In the genomic region with DNA sequence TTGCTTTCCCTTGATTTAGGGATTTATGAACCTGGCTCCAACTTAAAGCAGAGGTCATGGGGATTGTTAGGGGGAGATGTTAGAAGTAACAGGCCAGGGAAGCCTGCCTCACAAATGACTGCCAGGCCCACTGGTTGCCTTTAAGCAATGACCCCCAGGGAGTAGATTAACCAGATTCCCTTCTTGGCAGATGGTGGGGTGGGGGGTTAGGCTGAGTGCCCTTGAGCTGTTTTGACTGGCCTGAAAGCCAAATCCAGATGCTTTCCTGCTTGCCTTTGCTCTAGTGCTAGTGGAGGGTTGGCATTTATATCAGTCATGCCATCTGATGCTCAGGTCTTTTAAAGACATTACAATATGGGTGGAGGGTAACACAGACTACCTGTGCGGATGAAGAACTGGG, we compare ENCODE assay signal across 23 cellular contexts.
"Had no signal": no experiment of that assay in that cellular context is flagged by ENCODE, and none has a peak within 500 bp of the region (broad histone marks: within the 10 kb centered on the region; RNA-seq: fewer than 3 reads in every experiment).

No MANE protein-coding gene starts in this region.

- H3K27me3 ChIP-seq: ascending aorta, brain microvascular endothelial cell, hepatocyte, tibial nerve had no signal

- H3K4me1 ChIP-seq: ascending aorta, lower lobe of right lung, right lobe of liver, tibial nerve had no signal

- H3K27ac Mint-ChIP-seq: activated naive CD4-positive, alpha-beta T cell treated with anti-CD3 and anti-CD28 coated beads, Interleukin-2, amount 50 U/mL, for 72 hours; dendritic cell treated with granulocyte-macrophage colony-stimulating factor and Interleukin-4, amounts not matched to agents 40 ng/mL and 50 ng/mL, for 4 days; naive B cell; stimulated activated naive CD8-positive, alpha-beta T cell treated with anti-CD3 and anti-CD28 coated beads, Interleukin-15, amount 100 ng/mL, for 72 hours had no signal

- H3K36me3 Mint-ChIP-seq: naive B cell had no signal

- H3K27me3 Mint-ChIP-seq: dendritic cell treated with granulocyte-macrophage colony-stimulating factor and Interleukin-4, amounts not matched to agents 40 ng/mL and 50 ng/mL, for 4 days; naive B cell; stimulated activated naive CD8-positive, alpha-beta T cell treated with anti-CD3 and anti-CD28 coated beads, Interleukin-15, amount 100 ng/mL, for 72 hours had no signal

- H3K36me3 ChIP-seq: ascending aorta, brain microvascular endothelial cell, lower lobe of right lung, right lobe of liver, tibial nerve had no signal

- DNase-seq: activated CD4-positive, alpha-beta T cell treated with anti-CD3 and anti-CD28 coated beads for 1 hour; activated CD4-positive, alpha-beta T cell treated with anti-CD3 and anti-CD28 coated beads, Interleukin-2, amount 50 U/mL, for 1 hour; activated T-cell treated with anti-CD3 and anti-CD28 coated beads, Interleukin-2, amount 50 U/mL, for 1 hour; brain microvascular endothelial cell; caudate nucleus; effector CD4-positive, alpha-beta T cell; foreskin fibroblast; immature natural killer cell; lower lobe of right lung; naive B cell; occipital lobe; posterior cingulate gyrus; right lobe of liver; stimulated activated CD4-positive, alpha-beta T cell treated with anti-CD3 and anti-CD28 coated beads, Interleukin-1b, Interleukin-23, amount 100 ng/mL, for 48 hours; stimulated activated naive CD8-positive, alpha-beta T cell treated with anti-CD3 and anti-CD28 coated beads, Interleukin-15, amount 100 ng/mL, for 72 hours had no signal

- H3K9me3 Mint-ChIP-seq: activated naive CD4-positive, alpha-beta T cell treated with anti-CD3 and anti-CD28 coated beads, Interleukin-2, amount 50 U/mL, for 72 hours; dendritic cell treated with granulocyte-macrophage colony-stimulating factor and Interleukin-4, amounts not matched to agents 40 ng/mL and 50 ng/mL, for 4 days; immature natural killer cell; stimulated activated naive CD8-positive, alpha-beta T cell treated with anti-CD3 and anti-CD28 coated beads, Interleukin-15, amount 100 ng/mL, for 72 hours had no signal

- H3K4me1 Mint-ChIP-seq: immature natural killer cell; naive B cell; stimulated activated naive CD8-positive, alpha-beta T cell treated with anti-CD3 and anti-CD28 coated beads, Interleukin-15, amount 100 ng/mL, for 72 hours had no signal

- H3K4me3 Mint-ChIP-seq: dendritic cell treated with granulocyte-macrophage colony-stimulating factor and Interleukin-4, amounts not matched to agents 40 ng/mL and 50 ng/mL, for 4 days; immature natural killer cell; naive B cell; neural crest cell; stimulated activated naive CD8-positive, alpha-beta T cell treated with anti-CD3 and anti-CD28 coated beads, Interleukin-15, amount 100 ng/mL, for 72 hours had no signal

- H3K4me3 ChIP-seq: ascending aorta, hepatocyte, lower lobe of right lung, right lobe of liver, skin epidermis, tibial nerve had no signal

- H3K9me3 ChIP-seq: ascending aorta, lower lobe of right lung, right lobe of liver, tibial nerve had no signal

- ATAC-seq: activated naive CD4-positive, alpha-beta T cell treated with anti-CD3 and anti-CD28 coated beads, Interleukin-2, amount 50 U/mL, for 72 hours; left lobe of liver; lower lobe of right lung; right lobe of liver; stimulated activated naive CD8-positive, alpha-beta T cell treated with anti-CD3 and anti-CD28 coated beads, Interleukin-15, amount 100 ng/mL, for 72 hours had no signal
